ENCODE assay signal across 8 cellular contexts in the genomic region with DNA sequence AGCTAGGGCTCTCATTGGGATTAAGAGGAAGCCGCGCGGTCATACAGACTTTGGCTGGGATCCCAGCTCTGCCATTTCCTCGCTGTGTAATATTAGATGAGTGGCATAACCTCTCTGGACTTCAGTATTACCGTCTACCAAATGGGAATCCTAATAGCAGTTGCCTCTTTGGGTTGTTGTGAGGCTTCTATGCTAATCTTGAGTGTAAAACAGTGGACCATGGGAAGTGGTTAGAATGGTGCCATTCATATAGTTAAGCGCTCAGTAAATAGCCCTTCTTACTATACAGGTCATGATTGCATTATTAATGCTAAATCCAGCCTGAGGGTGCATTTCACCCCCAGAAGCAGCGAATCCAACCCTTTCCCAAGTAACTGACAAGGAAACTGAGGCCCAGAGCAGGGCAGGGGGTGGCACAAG. TPM values are rescaled to one million over a fixed set of nuclear protein-coding genes. Genes with fewer than 3 reads are reported as not detected.
A peak's percentile ranks its signal among the peaks of the same experiment; 100 is the strongest.
DNase-seq lines count a peak whose midpoint lies in the region; ATAC-seq and TF ChIP-seq lines count a peak whose summit lies in the region.

No MANE protein-coding gene starts in this region.

- DNase-seq in CD8-positive, alpha-beta T cell = no peak
- no peak for DNase-seq in PC-3
- DNase-seq in endodermal cell = no peak

- H2AFZ ChIP-seq in PC-3 (ENCODE audit: low read length) = peak overlapping the region; percentile 94

- peak overlapping the region; percentile 96 for H3K9ac ChIP-seq in PC-3 (ENCODE audit: low read length)
- H3K9ac ChIP-seq in endodermal cell (ENCODE audit: extremely low read depth, low read length, poor library complexity, severe bottlenecking) = peak overlapping the region; percentile 67

- intact Hi-C loops in CD8-positive, alpha-beta T cell (cut with DNase I, micrococcal nuclease) = loop anchor here (2.0 to 10.0 kb wide), 6 partner anchors 22 to 1530 kb away; a partner anchor contains a TSS
- intact Hi-C loops in PC-3 (cut with micrococcal nuclease) = loop anchor here (10.0 kb wide), 1 partner anchor 60 kb away; no protein-coding TSS in a partner anchor

- no peaks in the 10 kb centered on the region for H3K9me3 Mint-ChIP-seq in CD8-positive, alpha-beta T cell
- no peaks in the 10 kb centered on the region for H3K9me3 Mint-ChIP-seq in endodermal cell

- H3K9me2 ChIP-seq in PC-3 (replicated peaks; ENCODE audit: low read length) = no peaks in the 10 kb centered on the region

- H3K27ac Mint-ChIP-seq in CD8-positive, alpha-beta T cell = peak overlapping the region; percentile 99
- H3K27ac Mint-ChIP-seq in endodermal cell = peak overlapping the region; percentile 98

- peaks cover 13% of the 10 kb centered on the region for H3K27me3 Mint-ChIP-seq in CD8-positive, alpha-beta T cell (ENCODE audit: low read depth)
- H3K27me3 Mint-ChIP-seq in endodermal cell (ENCODE audit: insufficient read depth) = peaks cover 18% of the 10 kb centered on the region

- H3K4me3 Mint-ChIP-seq in CD8-positive, alpha-beta T cell = peak overlapping the region; percentile 96
- H3K4me3 Mint-ChIP-seq in endodermal cell = peak overlapping the region; percentile 89

- H3K36me3 ChIP-seq in CD8-positive, alpha-beta T cell (ENCODE audit: insufficient read depth, low read length) = no peaks in the 10 kb centered on the region
- H3K36me3 ChIP-seq in PC-3 (ENCODE audit: low read depth, low read length) = no peaks in the 10 kb centered on the region
- no peaks in the 10 kb centered on the region for H3K36me3 ChIP-seq in endodermal cell (ENCODE audit: control insufficient read depth, insufficient read depth, low read length)
- no peaks in the 10 kb centered on the region for H3K36me3 ChIP-seq in neutrophil

- no peaks in the 10 kb centered on the region for H4K20me1 ChIP-seq in PC-3 (ENCODE audit: low read length)

- no peak for TF ChIP-seq CTCF in CD8-positive, alpha-beta T cell (IDR thresholded peaks at IDR 0.05)
- no peak for TF ChIP-seq CTCF in PC-3 (conservative IDR thresholded peaks at IDR 0.05; ENCODE audit: low read depth, low read length)
- no peak for TF ChIP-seq CTCF in endodermal cell (conservative IDR thresholded peaks at IDR 0.05)
- no peak for TF ChIP-seq CTCF in neutrophil (IDR thresholded peaks at IDR 0.05)

- no peaks in the 10 kb centered on the region for H3K9me3 ChIP-seq in CD8-positive, alpha-beta T cell (ENCODE audit: low read length)
- no peaks in the 10 kb centered on the region for H3K9me3 ChIP-seq in PC-3 (ENCODE audit: low read length)
- no peaks in the 10 kb centered on the region for H3K9me3 ChIP-seq in endodermal cell (ENCODE audit: control insufficient read depth, low read length)
- H3K9me3 ChIP-seq in neutrophil = no peaks in the 10 kb centered on the region

- no peaks in the 10 kb centered on the region for H3K27me3 ChIP-seq in CD8-positive, alpha-beta T cell (ENCODE audit: insufficient read depth, low read length)
- H3K27me3 ChIP-seq in PC-3 (ENCODE audit: low read length) (no peaks in the 10 kb centered on the region), endodermal cell (ENCODE audit: control insufficient read depth, insufficient read depth, low read length, poor library complexity, severe bottlenecking) (no peaks in the 10 kb centered on the region), neutrophil (peaks cover 13% of the 10 kb centered on the region)

- peaks cover 34% of the 10 kb centered on the region for H3K79me2 ChIP-seq in PC-3 (ENCODE audit: low read length)

- peaks cover 6% of the 10 kb centered on the region for H3K4me1 ChIP-seq in CD8-positive, alpha-beta T cell (ENCODE audit: insufficient read depth, low read length)
- H3K4me1 ChIP-seq in PC-3 (ENCODE audit: insufficient read depth, low read length) = peaks cover 11% of the 10 kb centered on the region; the same call in 1 of the 2 replicates
- H3K4me1 ChIP-seq in endodermal cell (ENCODE audit: control insufficient read depth, insufficient read depth, low read length) = no peaks in the 10 kb centered on the region
- peaks cover 14 to 16% of the 10 kb centered on the region in 2 experiments for H3K4me1 ChIP-seq in neutrophil (ENCODE audit: control insufficient read depth in 1 of 2, insufficient read depth in 1 of 2, low read depth in 1 of 2, low read length in 1 of 2)

- H3K4me3 ChIP-seq in CD8-positive, alpha-beta T cell (ENCODE audit: low read depth, low read length) = peak overlapping the region; percentile 64
- H3K4me3 ChIP-seq in PC-3 (ENCODE audit: low read length) (peak overlapping the region; percentile 86), endodermal cell (ENCODE audit: low read length) (peak overlapping the region; percentile 95), neutrophil (ENCODE audit: low read depth in 1 of 2, low read length in 1 of 2) (peak overlapping the region; percentile 82)

- peaks cover 19% of the 10 kb centered on the region for H3K4me1 Mint-ChIP-seq in CD8-positive, alpha-beta T cell (ENCODE audit: low read depth)
- H3K4me1 Mint-ChIP-seq in endodermal cell = peaks cover 5% of the 10 kb centered on the region

- CTCF ChIA-PET in CD8-positive, alpha-beta T cell (lab: Charles Lee) = interaction anchor here (1.4 to 3.0 kb wide), 2 partner anchors 22 to 57 kb away, joined by 3 to 11 read pairs; no protein-coding TSS in a partner anchor
- CTCF ChIA-PET in PC-3 (lab: Charles Lee) = no interaction called here

- WGBS in endodermal cell (ENCODE audit: insufficient coverage in 1 of 2, insufficient read length in 1 of 2), 2 experiments = 51 to 67% methylated on average over 5 to 7 of the region's 7 CpGs

- POLR2A ChIA-PET in CD8-positive, alpha-beta T cell (lab: Charles Lee) = interaction anchor here (1.0 to 2.4 kb wide), 4 partner anchors 21 to 61 kb away, joined by 4 to 6 read pairs (median 5); no protein-coding TSS in a partner anchor
- POLR2A ChIA-PET in PC-3 (lab: Charles Lee; ENCODE audit: unreplicated experiment) = interaction anchor here (0.7 kb wide), 1 partner anchor 57 kb away, joined by 3 read pairs; no protein-coding TSS in a partner anchor

- no peaks in the 10 kb centered on the region for H3F3A ChIP-seq in PC-3 (ENCODE audit: low read length, unreplicated experiment)

- H3K4me2 ChIP-seq in PC-3 (ENCODE audit: low read length) = peak overlapping the region; percentile 82

- no peak for ATAC-seq in CD8-positive, alpha-beta T cell
- no peak for ATAC-seq in PC-3
- no peak for ATAC-seq in GM19455 (IDR thresholded peaks at IDR 0.05; ENCODE audit: unreplicated experiment)
- ATAC-seq in HG03139 (IDR thresholded peaks at IDR 0.05; ENCODE audit: unreplicated experiment) = no peak
- ATAC-seq in GM19463 (IDR thresholded peaks at IDR 0.05; ENCODE audit: unreplicated experiment) = no peak
- no peak for ATAC-seq in HG02623 (IDR thresholded peaks at IDR 0.05; ENCODE audit: unreplicated experiment)

- H3K27ac ChIP-seq in CD8-positive, alpha-beta T cell (ENCODE audit: low read depth, low read length) = peak overlapping the region; percentile 95
- H3K27ac ChIP-seq in PC-3 (ENCODE audit: low read length) = peak overlapping the region; percentile 97
- H3K27ac ChIP-seq in endodermal cell (ENCODE audit: low read depth, low read length) = peak overlapping the region; percentile 82
- peak overlapping the region; percentile 91 for H3K27ac ChIP-seq in neutrophil

- no TSS peak for BruUV-seq in PC-3 (replicated peaks; lab: Mats Ljungman, UMichigan)

- H3K36me3 Mint-ChIP-seq in CD8-positive, alpha-beta T cell = peaks cover 16% of the 10 kb centered on the region
- peaks cover 8% of the 10 kb centered on the region for H3K36me3 Mint-ChIP-seq in endodermal cell (ENCODE audit: low read depth)

RNA-seq across cellular contexts. Expression of a gene that starts 0.6 kb away (rescaled TPM):
- total RNA-seq in CD8-positive, alpha-beta T cell = 1 to 10 TPM; 5.6 to 5.7 TPM
- total RNA-seq in PC-3 (2014; rRNA removed) (9.4 and 10.1 TPM in 2 replicates), endodermal cell (10 to 100 TPM; 12.9 to 15.4 TPM)
- polyA plus RNA-seq in endodermal cell (2013, experiment 1 of 2) = 9.3 TPM
- 10.7 TPM for polyA plus RNA-seq in endodermal cell (2013, experiment 2 of 2)

RNA-seq across cellular contexts. Expression of a gene that starts 16.8 kb away (rescaled TPM):
- not detected for total RNA-seq in CD8-positive, alpha-beta T cell
- total RNA-seq in PC-3 (2014; rRNA removed) (3.1 and 3.7 TPM in 2 replicates), endodermal cell (not detected)
- 0.32 TPM for polyA plus RNA-seq in endodermal cell (2013, experiment 1 of 2)
- not detected for polyA plus RNA-seq in endodermal cell (2013, experiment 2 of 2)

RNA-seq across cellular contexts. Expression of a gene that starts 54.0 kb away (rescaled TPM):
- total RNA-seq in CD8-positive, alpha-beta T cell = 10 to 100 TPM; 24.0 to 26.5 TPM
- total RNA-seq in PC-3 (2014; rRNA removed) (28.9 and 37.8 TPM in 2 replicates), endodermal cell (10 to 100 TPM; 42.9 to 79.3 TPM)
- 25.9 TPM for polyA plus RNA-seq in endodermal cell (2013, experiment 1 of 2)
- 26.3 TPM for polyA plus RNA-seq in endodermal cell (2013, experiment 2 of 2)
